In genomic region chr1:220879090-220879508, GRCh38 we compare ENCODE assay signal across 8 cellular contexts. TPM values are rescaled to one million over a fixed set of nuclear protein-coding genes. Genes with fewer than 3 reads are reported as not detected.
DNase-seq lines count a peak whose midpoint lies in the region; ATAC-seq lines count a peak whose summit lies in the region.

TSS of gene HLX (plus strand) at chr1:220879443. CDS start at chr1:220879858, 415 bp downstream.

- H3K9me3 ChIP-seq in SJCRH30 (replicated peaks): no peaks in the 10 kb centered on the region

- H3K4me1 ChIP-seq in SJCRH30: peaks cover 2% of the 10 kb centered on the region; the same call in 1 of the 2 replicates

- H3K27me3 ChIP-seq in SJCRH30: no peaks in the 10 kb centered on the region

- peaks cover 25% of the 10 kb centered on the region for H3K36me3 ChIP-seq in SJCRH30

- peak within 1 kb of the TSS; percentile 92 for H3K4me3 ChIP-seq in SJCRH30
- H3K4me3 ChIP-seq in skeletal muscle cell (ENCODE audit: low read depth, low read length): peak within 1 kb of the TSS; percentile 84

- ATAC-seq in GM19324 (IDR thresholded peaks at IDR 0.05; ENCODE audit: low FRiP score, unreplicated experiment) (peak; percentile 48), HG03432 (IDR thresholded peaks at IDR 0.05; ENCODE audit: unreplicated experiment) (peak; percentile 65)

- DNase-seq in CMK (ENCODE audit: low read depth) (peak; percentile 68), SJCRH30 (peak; percentile 93 to 96), cerebellum (ENCODE audit: low spot score) (peak; percentile 28), inferior parietal cortex (ENCODE audit: extremely low spot score) (peak; percentile 51), skeletal muscle cell (ENCODE audit: low read depth) (peak; percentile 90)
- DNase-seq in stimulated activated CD4-positive, alpha-beta T cell treated with anti-CD3 and anti-CD28 coated beads, Interleukin-4, amount 100 ng/mL, for 24 hours: no peak

- peak within 1 kb of the TSS; percentile 89 for H3K27ac ChIP-seq in SJCRH30

RNA-seq across cellular contexts. Expression of gene HLX, which starts in this region (rescaled TPM):
- total RNA-seq in SJCRH30 (2014; rRNA removed; shearing (Covaris generic)): 15.4 and 17.0 TPM in 2 replicates
- 1.00 TPM for total RNA-seq in cerebellum

Comparison
In these comparisons a context has a peak if more than half of its experiments do, and no peak if none do; other contexts are left out.
1. Peak in DNase-seq in cerebellum; RNA of the gene not detected or under 1 TPM.